10 cellular contexts compared by ENCODE assay signal in genomic region chr10:323651-324293, GRCh38.
A peak's percentile ranks its signal among the peaks of the same experiment; 100 is the strongest.
DNase-seq lines count a peak whose midpoint lies in the region; ATAC-seq, FAIRE-seq and TF ChIP-seq lines count a peak whose summit lies in the region.
"Had no signal": no experiment of that assay in that cellular context is flagged by ENCODE, and none has a peak within 500 bp of the region (broad histone marks: within the 10 kb centered on the region; RNA-seq: fewer than 3 reads in every experiment).

No MANE protein-coding gene starts in this region.

- H3K4me1 ChIP-seq in HepG2 (ENCODE audit: insufficient read depth, low read length), result peaks cover 14% of the 10 kb centered on the region

- no peaks in the 10 kb centered on the region for H4K20me1 ChIP-seq in HepG2 (ENCODE audit: insufficient read depth, low read length)

- FAIRE-seq in HepG2 (lab: Jason Lieb, UNC), result no peak
- FAIRE-seq: colon had no signal

- TF ChIP-seq EP300 in HepG2 (IDR thresholded peaks at IDR 0.05; ENCODE audit: low read depth in 2 of 2, low read length in 2 of 2) (no peak), HepG2 (CRISPR knock-in tag; IDR thresholded peaks at IDR 0.05; ENCODE audit: borderline replicate concordance) (no peak)

- POLR2A ChIA-PET in HepG2 (lab: Yijun Ruan, JAX), result no interaction called here

- H3K9me3 Mint-ChIP-seq in brain, result no peaks in the 10 kb centered on the region
- H3K9me3 Mint-ChIP-seq in stimulated activated naive B cell treated with anti-CD40 and anti-IgM and Interleukin-4, amounts not matched to agents 10 μg/mL and 1 μg/mL and 100 μg/mL, for 72 hours, result no peaks in the 10 kb centered on the region

- no peaks in the 10 kb centered on the region for H3K27me3 Mint-ChIP-seq in brain
- H3K27me3 Mint-ChIP-seq in stimulated activated naive B cell treated with anti-CD40 and anti-IgM and Interleukin-4, amounts not matched to agents 10 μg/mL and 1 μg/mL and 100 μg/mL, for 72 hours, result no peaks in the 10 kb centered on the region

- BruUV-seq in HepG2 (replicated peaks; lab: Mats Ljungman, UMichigan), result no TSS peak

- CTCF ChIA-PET in HepG2 (lab: Yijun Ruan, JAX; ENCODE audit: low intra/inter-chr PET ratio, low total read pairs), result no interaction called here

- 0 out of 2 replicates have a peak overlapping the region, but pooled peaks have one; percentile 1 for H3K4me2 ChIP-seq in HepG2 (ENCODE audit: low read depth, low read length)

- TF ChIP-seq POLR2A in HepG2 (IDR thresholded peaks at IDR 0.05; ENCODE audit: insufficient read depth in 1 of 2, low read depth in 2 of 2, low read length in 2 of 2), result no peak

- TF ChIP-seq CTCF in brain (conservative IDR thresholded peaks at IDR 0.05) (no peak), HepG2 (CRISPR knock-in tag; IDR thresholded peaks at IDR 0.05) (no peak)

- DNase-seq in SKM-1 treated with dmso at 0.1 percent for 144 hours (lab: John Stamatoyannopoulos, UW; ENCODE audit: unreplicated experiment), result peak; percentile 0
- no peak for DNase-seq in SKM-1 (lab: John Stamatoyannopoulos, UW; ENCODE audit: unreplicated experiment)
- peak; percentile 84 to 93 for DNase-seq in SW 1271 (lab: John Stamatoyannopoulos, UW)
- peak; percentile 45 for DNase-seq in HepG2 (ENCODE audit: low spot score)
- DNase-seq in stimulated activated naive B cell treated with anti-CD40 and anti-IgM and Interleukin-4, amounts not matched to agents 10 μg/mL and 1 μg/mL and 100 μg/mL, for 72 hours, result peak; percentile 51
- DNase-seq in NCI-H510A (lab: John Stamatoyannopoulos, UW), result no peak

- no peak overlapping the region for H2AFZ ChIP-seq in HepG2 (ENCODE audit: low read length)

- H3K4me3 ChIP-seq in HepG2 (replicated peaks in 1 of 3; ENCODE audit: insufficient read depth in 1 of 3, low read depth in 2 of 3, low read length in 3 of 3), result no peak overlapping the region

- 63% methylated on average over 15 of the region's 15 CpGs for WGBS in HepG2 (ENCODE audit: low lambda C conversion rate)

- ATAC-seq in HG03066 (IDR thresholded peaks at IDR 0.05; ENCODE audit: low read depth, unreplicated experiment), result peak; percentile 65
- ATAC-seq in HepG2, result peak; percentile 82
- ATAC-seq in stimulated activated naive B cell treated with anti-CD40 and anti-IgM and Interleukin-4, amounts not matched to agents 10 μg/mL and 1 μg/mL and 100 μg/mL, for 72 hours (replicated peaks), result peak; percentile 97 to 98

- H3K36me3 ChIP-seq in HepG2 (replicated peaks in 1 of 2; ENCODE audit: control insufficient read depth in 1 of 2, insufficient read depth in 2 of 2, low read length in 2 of 2), result no peaks in the 10 kb centered on the region; a peak in 2 of 5 replicates

- peak overlapping the region in 3 of 5 experiments; percentile 63 to 85 (median 81) for H3K27ac Mint-ChIP-seq in brain
- H3K27ac Mint-ChIP-seq in stimulated activated naive B cell treated with anti-CD40 and anti-IgM and Interleukin-4, amounts not matched to agents 10 μg/mL and 1 μg/mL and 100 μg/mL, for 72 hours, result peak overlapping the region; percentile 1

- intact Hi-C loops in HepG2 (cut with micrococcal nuclease; ENCODE audit: unreplicated experiment), result no loop called here

- no peak overlapping the region for H3K4me3 Mint-ChIP-seq in brain
- peak overlapping the region; percentile 19 to 62 for H3K4me3 Mint-ChIP-seq in stimulated activated naive B cell treated with anti-CD40 and anti-IgM and Interleukin-4, amounts not matched to agents 10 μg/mL and 1 μg/mL and 100 μg/mL, for 72 hours

- H3K36me3 Mint-ChIP-seq in brain, result peaks cover 72% of the 10 kb centered on the region
- no peaks in the 10 kb centered on the region for H3K36me3 Mint-ChIP-seq in stimulated activated naive B cell treated with anti-CD40 and anti-IgM and Interleukin-4, amounts not matched to agents 10 μg/mL and 1 μg/mL and 100 μg/mL, for 72 hours

- H3K9ac ChIP-seq in HepG2 (ENCODE audit: insufficient read depth, low read depth, low read length), result 0 out of 2 replicates have a peak overlapping the region, but pooled peaks have one; percentile 22

- H3K9me3 ChIP-seq in HepG2 (ENCODE audit: low read length), result no peaks in the 10 kb centered on the region

- H3K79me2 ChIP-seq in HepG2 (ENCODE audit: insufficient read depth, low read length), result no peaks in the 10 kb centered on the region

- no peak overlapping the region for H3K27ac ChIP-seq in HepG2 (ENCODE audit: extremely low read length, insufficient read depth, low read length)
- H3K27ac ChIP-seq: 22Rv1 had no signal

- no peaks in the 10 kb centered on the region; a peak in 1 of 5 replicates for H3K27me3 ChIP-seq in HepG2 (ENCODE audit: control insufficient read depth in 1 of 2, insufficient read depth in 2 of 2, low read length in 2 of 2)

- in situ Hi-C loops in HepG2 (cut with HindIII; ENCODE audit: extremely low pct_ligation_motif_present, low pct_unique_long_range_greater_than_20kb), result no loop called here

- no peak for TF ChIP-seq RAD21 in HepG2 (CRISPR knock-in tag; IDR thresholded peaks at IDR 0.05)

- peaks cover 4% of the 10 kb centered on the region for H3K4me1 Mint-ChIP-seq in brain
- H3K4me1 Mint-ChIP-seq in stimulated activated naive B cell treated with anti-CD40 and anti-IgM and Interleukin-4, amounts not matched to agents 10 μg/mL and 1 μg/mL and 100 μg/mL, for 72 hours, result peaks cover 5 to 13% of the 10 kb centered on the region in 2 donors

TF ChIP-seq in HepG2, 621 proteins besides CTCF, POLR2A, EP300 and RAD21:
- TF ChIP-seq GMEB2 (CRISPR knock-in tag; IDR thresholded peaks at IDR 0.05; ENCODE audit: low read depth), result no peak
- TF ChIP-seq HDAC1 (CRISPR knock-in tag; IDR thresholded peaks at IDR 0.05), result no peak
- TF ChIP-seq ETV5 (CRISPR knock-in tag; IDR thresholded peaks at IDR 0.05; ENCODE audit: borderline replicate concordance), result peak; percentile 33; the same call in 1 of the 2 replicates
- no peak for TF ChIP-seq RBAK (CRISPR knock-in tag; IDR thresholded peaks at IDR 0.05)
- peak; percentile 62; the same call in 1 of the 2 replicates for TF ChIP-seq ZBTB38 (CRISPR knock-in tag; IDR thresholded peaks at IDR 0.05)
- no peak for TF ChIP-seq ZNF441 (CRISPR knock-in tag; IDR thresholded peaks at IDR 0.05; ENCODE audit: borderline replicate concordance)
- TF ChIP-seq MIXL1 (CRISPR knock-in tag; IDR thresholded peaks at IDR 0.05), result no peak
- TF ChIP-seq ZNF597 (CRISPR knock-in tag; IDR thresholded peaks at IDR 0.05), result no peak
- TF ChIP-seq LCORL (IDR thresholded peaks at IDR 0.05), result no peak
- no peak for TF ChIP-seq LCORL (CRISPR knock-in tag; IDR thresholded peaks at IDR 0.05)
- peak; percentile 62; the same call in 1 of the 2 replicates for TF ChIP-seq FOSL2 (CRISPR knock-in tag; IDR thresholded peaks at IDR 0.05)
- TF ChIP-seq SAP130 (CRISPR knock-in tag; IDR thresholded peaks at IDR 0.05; ENCODE audit: low read depth), result 0 out of 2 replicates have a peak, but pooled peaks have one; percentile 14

Comparison
In these comparisons a context has a peak if more than half of its experiments do, and no peak if none do; other contexts are left out.
1. DNase-seq: peak in SKM-1 treated with dmso at 0.1 percent for 144 hours (single experiment), SW 1271 (2 of 2), HepG2 (single experiment) and stimulated activated naive B cell treated with anti-CD40 and anti-IgM and Interleukin-4, amounts not matched to agents 10 μg/mL and 1 μg/mL and 100 μg/mL, for 72 hours (single experiment); none in SKM-1 (single experiment) and NCI-H510A (single experiment).
2. H3K4me3 Mint-ChIP-seq: peak in stimulated activated naive B cell treated with anti-CD40 and anti-IgM and Interleukin-4, amounts not matched to agents 10 μg/mL and 1 μg/mL and 100 μg/mL, for 72 hours (2 of 2); none in brain (0 of 5).
3. Peak in every context shown above with its lines, with median percentiles within 50 percentile points of each other: ATAC-seq.